In genomic region chr18:63154350-63155152, GRCh38 we compare ENCODE assay signal across 11 cellular contexts.
DNase-seq lines count a peak whose midpoint lies in the region; ATAC-seq and TF ChIP-seq lines count a peak whose summit lies in the region.
"Had no signal": no experiment of that assay in that cellular context is flagged by ENCODE, and none has a peak within 500 bp of the region (broad histone marks: within the 10 kb centered on the region; RNA-seq: fewer than 3 reads in every experiment).

No MANE protein-coding gene starts in this region.

- no peaks in the 10 kb centered on the region for H3K9me3 Mint-ChIP-seq in activated CD8-positive, alpha-beta T cell treated with anti-CD3 and anti-CD28 coated beads for 36 hours
- H3K9me3 Mint-ChIP-seq in memory B cell = no peaks in the 10 kb centered on the region

- no peak for TF ChIP-seq CTCF in activated CD8-positive, alpha-beta T cell treated with anti-CD3 and anti-CD28 coated beads for 36 hours (IDR thresholded peaks at IDR 0.05)
- TF ChIP-seq CTCF in left lung (IDR thresholded peaks at IDR 0.05) = no peak

- no peaks in the 10 kb centered on the region for H3K27me3 Mint-ChIP-seq in activated CD8-positive, alpha-beta T cell treated with anti-CD3 and anti-CD28 coated beads for 36 hours
- no peaks in the 10 kb centered on the region for H3K27me3 Mint-ChIP-seq in memory B cell

- intact Hi-C loops in activated CD8-positive, alpha-beta T cell treated with anti-CD3 and anti-CD28 coated beads for 36 hours (cut with micrococcal nuclease) = loop anchor here (2.0 to 10.0 kb wide), 3 partner anchors 16 to 148 kb away; no protein-coding TSS in a partner anchor
- intact Hi-C loops in left lung (cut with DNase I) = no loop called here

- DNase-seq in activated CD8-positive, alpha-beta T cell treated with anti-CD3 and anti-CD28 coated beads for 36 hours = no peak
- DNase-seq in memory B cell (ENCODE audit: low spot score in 2 of 2) (no peak), NCI-H226 (no peak), GOT3 (lab: John Stamatoyannopoulos, UW) (no peak), left lung (no peak)

- H3K4me3 Mint-ChIP-seq in activated CD8-positive, alpha-beta T cell treated with anti-CD3 and anti-CD28 coated beads for 36 hours = peak overlapping the region; percentile 85
- peak overlapping the region; percentile 84 for H3K4me3 Mint-ChIP-seq in memory B cell

- no peak overlapping the region for H3K9ac ChIP-seq in BLaER1

- H3K4me3 ChIP-seq in BLaER1 (no peak overlapping the region), GM08714 (ENCODE audit: low read length) (peak overlapping the region; percentile 14; the same call in 1 of the 2 replicates), left lung (no peak overlapping the region)
- H3K4me3 ChIP-seq: adrenal gland had no signal

- H3K27me3 ChIP-seq in BLaER1 (no peaks in the 10 kb centered on the region), left lung (no peaks in the 10 kb centered on the region)
- H3K27me3 ChIP-seq: adrenal gland, gastroesophageal sphincter had no signal

- peaks cover 75% of the 10 kb centered on the region for H3K4me1 ChIP-seq in BLaER1
- H3K4me1 ChIP-seq in left lung = peaks cover 0 to 10% of the 10 kb centered on the region in 2 donors
- H3K4me1 ChIP-seq: adrenal gland had no signal

- no peak for ATAC-seq in activated CD8-positive, alpha-beta T cell treated with anti-CD3 and anti-CD28 coated beads for 36 hours
- ATAC-seq in memory B cell (ENCODE audit: low read depth) (no peak), HG03280 (IDR thresholded peaks at IDR 0.05; ENCODE audit: unreplicated experiment) (no peak), left lung (no peak)

- H3K9me3 ChIP-seq in BLaER1 (no peaks in the 10 kb centered on the region), left lung (no peaks in the 10 kb centered on the region)
- H3K9me3 ChIP-seq: adrenal gland, gastroesophageal sphincter, left ventricle myocardium inferior had no signal

- H3K27ac ChIP-seq in BLaER1 = peak overlapping the region; percentile 53
- no peak overlapping the region for H3K27ac ChIP-seq in left lung
- H3K27ac ChIP-seq: adrenal gland, gastroesophageal sphincter, left ventricle myocardium inferior had no signal

- H3K27ac Mint-ChIP-seq in activated CD8-positive, alpha-beta T cell treated with anti-CD3 and anti-CD28 coated beads for 36 hours = peak overlapping the region; percentile 99
- peak overlapping the region; percentile 98 for H3K27ac Mint-ChIP-seq in memory B cell

- H3K36me3 ChIP-seq in BLaER1 (peaks cover 70% of the 10 kb centered on the region), left lung (no peaks in the 10 kb centered on the region)
- H3K36me3 ChIP-seq: adrenal gland, gastroesophageal sphincter, left ventricle myocardium inferior had no signal

- H3K4me1 Mint-ChIP-seq in activated CD8-positive, alpha-beta T cell treated with anti-CD3 and anti-CD28 coated beads for 36 hours (ENCODE audit: low read depth) = peaks cover 90% of the 10 kb centered on the region
- H3K4me1 Mint-ChIP-seq in memory B cell = peaks cover 64% of the 10 kb centered on the region

- H3K4me2 ChIP-seq in BLaER1 = peak overlapping the region; percentile 60

- CTCF ChIA-PET in activated CD8-positive, alpha-beta T cell treated with anti-CD3 and anti-CD28 coated beads for 36 hours (lab: Charles Lee) = interaction anchor here (0.7 to 4.1 kb wide), 26 partner anchors 9 to 176 kb away, joined by 3 to 36 read pairs (median 4); partner anchors contain the start of gene BCL2

- POLR2A ChIA-PET in activated CD8-positive, alpha-beta T cell treated with anti-CD3 and anti-CD28 coated beads for 36 hours (lab: Charles Lee) = interaction anchor here (0.7 to 7.1 kb wide), 17 partner anchors 7 to 168 kb away, joined by 3 to 59 read pairs (median 6); partner anchors contain the start of gene BCL2

- H4K20me1 ChIP-seq in BLaER1 = no peaks in the 10 kb centered on the region; the same call in 1 of the 2 replicates

- H3K36me3 Mint-ChIP-seq in activated CD8-positive, alpha-beta T cell treated with anti-CD3 and anti-CD28 coated beads for 36 hours (ENCODE audit: low read depth) = peaks cover 66% of the 10 kb centered on the region
- H3K36me3 Mint-ChIP-seq in memory B cell = peaks cover 3% of the 10 kb centered on the region
